30 cellular contexts compared by ENCODE assay signal in the genomic region with DNA sequence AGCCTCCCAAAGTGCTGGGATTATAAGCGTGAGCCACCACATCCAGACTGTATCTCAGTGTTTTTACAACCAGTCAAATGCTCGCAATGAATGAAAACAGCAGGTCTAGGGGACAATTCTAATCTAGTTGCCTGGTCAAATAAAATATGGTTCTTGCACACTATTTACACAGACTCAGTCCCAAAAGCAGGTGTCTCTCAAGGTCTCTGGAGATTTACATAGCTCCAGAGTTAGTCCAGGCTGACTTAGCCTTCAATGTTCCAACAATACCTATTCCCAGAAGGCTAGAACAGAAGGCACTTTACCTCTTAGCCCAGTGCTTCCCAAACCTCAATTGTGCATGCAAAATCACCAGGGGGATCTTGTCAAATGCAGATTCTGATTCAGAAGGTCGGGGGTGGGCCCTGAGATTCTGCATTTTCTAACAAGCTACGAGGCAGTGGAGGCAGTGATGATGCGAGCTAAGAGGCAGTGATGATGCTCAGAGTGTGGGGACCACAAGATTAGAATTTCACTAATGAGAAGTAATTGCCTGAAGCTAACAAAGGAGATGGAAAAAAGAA.
DNase-seq lines count a peak whose midpoint lies in the region; TF ChIP-seq lines count a peak whose summit lies in the region.
"Had no signal": no experiment of that assay in that cellular context is flagged by ENCODE, and none has a peak within 500 bp of the region (broad histone marks: within the 10 kb centered on the region; RNA-seq: fewer than 3 reads in every experiment).

No MANE protein-coding gene starts in this region.

- H3K4me2 ChIP-seq in BLaER1 treated with 17β-estradiol and CSF1 and Interleukin-3, amounts not matched to agents 10 nM and 100 nM = peak overlapping the region in 6 of 11 experiments; percentile 39 to 74 (median 62); a peak in 9 of 22 replicates

- peaks cover 0 to 49% (median 5%) of the 10 kb centered on the region in 11 experiments; a peak in 8 of 22 replicates for H4K20me1 ChIP-seq in BLaER1 treated with 17β-estradiol and CSF1 and Interleukin-3, amounts not matched to agents 10 nM and 100 nM

- peaks cover 0 to 5% (median 0%) of the 10 kb centered on the region in 11 experiments; a peak in 1 of 22 replicates for H3K36me3 ChIP-seq in BLaER1 treated with 17β-estradiol and CSF1 and Interleukin-3, amounts not matched to agents 10 nM and 100 nM
- H3K36me3 ChIP-seq in HUES6 (ENCODE audit: control insufficient read depth, insufficient read depth, low read length) = no peaks in the 10 kb centered on the region
- H3K36me3 ChIP-seq in NT2/D1 (ENCODE audit: insufficient read depth, insufficient read length, low read length) = no peaks in the 10 kb centered on the region
- H3K36me3 ChIP-seq: brain microvascular endothelial cell, esophagus muscularis mucosa, prostate gland, right lobe of liver, SJCRH30, stomach, thyroid gland, vagina had no signal

- peak; percentile 80 for DNase-seq in NT2/D1 (ENCODE audit: low read depth, low spot score)
- no peak for DNase-seq in nephron progenitor cell
- no peak for DNase-seq in stimulated activated CD4-positive, alpha-beta T cell treated with anti-CD3 and anti-CD28 coated beads, Interleukin-2, amount 100 ng/mL, for 48 hours
- DNase-seq in HCEC 1CT = no peak
- DNase-seq in RKO (ENCODE audit: low spot score) = no peak
- DNase-seq: activated CD4-positive, alpha-beta T cell treated with anti-CD3 and anti-CD28 coated beads for 4 hours; activated CD8-positive, alpha-beta T cell treated with anti-CD3 and anti-CD28 coated beads, Interleukin-2, amount 10 ng/mL, durations not matched to agents 7 days and 5 days; activated naive CD4-positive, alpha-beta T cell treated with anti-CD3 and anti-CD28 coated beads, Interleukin-2, amount 50 U/mL, for 16 hours; brain microvascular endothelial cell; cerebellar nuclear complex; foreskin fibroblast; HFFc6; KG1; MM.1S; NCI-H2081 treated with DMSO at 0.1 percent for 48 hours; nucleus accumbens; right lobe of liver; RPMI8226; SJCRH30; stomach; SW 1271; thyroid gland had no signal

- H3K27me3 Mint-ChIP-seq in nephron progenitor cell (ENCODE audit: low read depth, poor library complexity) = peaks cover 5% of the 10 kb centered on the region

- no peak overlapping the region for H3K9ac ChIP-seq in BLaER1 treated with 17β-estradiol and CSF1 and Interleukin-3, amounts not matched to agents 10 nM and 100 nM
- no peak overlapping the region for H3K9ac ChIP-seq in HUES6 (ENCODE audit: low read length)
- H3K9ac ChIP-seq in NT2/D1 (ENCODE audit: insufficient read length, low read depth) = no peak overlapping the region

- H3K27ac ChIP-seq in BLaER1 treated with 17β-estradiol and CSF1 and Interleukin-3, amounts not matched to agents 10 nM and 100 nM = no peak overlapping the region
- H3K27ac ChIP-seq in HUES6 (ENCODE audit: low read depth, low read length) = no peak overlapping the region
- H3K27ac ChIP-seq: brain microvascular endothelial cell, esophagus muscularis mucosa, prostate gland, right lobe of liver, stomach, thyroid gland, vagina, VCaP had no signal

- TF ChIP-seq CTCF in nephron progenitor cell (IDR thresholded peaks at IDR 0.05) = no peak

- peaks cover 9 to 35% (median 25%) of the 10 kb centered on the region in 10 experiments for H3K4me1 ChIP-seq in BLaER1 treated with 17β-estradiol and CSF1 and Interleukin-3, amounts not matched to agents 10 nM and 100 nM
- peaks cover 49% of the 10 kb centered on the region for H3K4me1 ChIP-seq in HUES6 (ENCODE audit: control insufficient read depth, insufficient read depth, low read length)
- H3K4me1 ChIP-seq in NT2/D1 (ENCODE audit: insufficient read depth, insufficient read length) = peaks cover 2% of the 10 kb centered on the region
- H3K4me1 ChIP-seq: prostate gland, right lobe of liver had no signal

- no peaks in the 10 kb centered on the region for H3K9me3 ChIP-seq in BLaER1 treated with 17β-estradiol and CSF1 and Interleukin-3, amounts not matched to agents 10 nM and 100 nM (replicated peaks in 1 of 11)
- H3K9me3 ChIP-seq in HUES6 (ENCODE audit: control insufficient read depth, insufficient read depth, low read depth, low read length) (no peaks in the 10 kb centered on the region), NT2/D1 (ENCODE audit: insufficient read depth, low read length) (no peaks in the 10 kb centered on the region)
- H3K9me3 ChIP-seq: esophagus muscularis mucosa, prostate gland, right lobe of liver, SJCRH30, stomach, thyroid gland, vagina had no signal

- H3K4me3 Mint-ChIP-seq in nephron progenitor cell = peak overlapping the region; percentile 1
- H3K4me3 Mint-ChIP-seq: activated CD8-positive, alpha-beta T cell treated with anti-CD3 and anti-CD28 coated beads, Interleukin-2, amount 10 ng/mL, durations not matched to agents 7 days and 5 days; CD14-positive monocyte; HFFc6 had no signal

- H3K9me3 Mint-ChIP-seq in nephron progenitor cell = no peaks in the 10 kb centered on the region
- H3K9me3 Mint-ChIP-seq: activated T-helper 2 cell treated with anti-CD3 and anti-CD28 coated beads, Interferon-gamma antibody, Interleukin-2, Interleukin-4, amounts not matched to agents 10 μg/mL and 5 μg/mL and 100 μg/mL, durations not matched to agents 14 hours and 24 hours and 36 hours; HFFc6 had no signal

- peaks cover 27% of the 10 kb centered on the region for H3K36me3 Mint-ChIP-seq in nephron progenitor cell (ENCODE audit: low read depth)
- H3K36me3 Mint-ChIP-seq: CD14-positive monocyte had no signal

- H3K27ac Mint-ChIP-seq in nephron progenitor cell = no peak overlapping the region
- H3K27ac Mint-ChIP-seq: activated CD8-positive, alpha-beta T cell treated with anti-CD3 and anti-CD28 coated beads, Interleukin-2, amount 10 ng/mL, durations not matched to agents 7 days and 5 days; activated T-helper 2 cell treated with anti-CD3 and anti-CD28 coated beads, Interferon-gamma antibody, Interleukin-2, Interleukin-4, amounts not matched to agents 10 μg/mL and 5 μg/mL and 100 μg/mL, durations not matched to agents 14 hours and 24 hours and 36 hours; CD14-positive monocyte; HFFc6 had no signal

- peaks cover 66% of the 10 kb centered on the region for H3K4me1 Mint-ChIP-seq in nephron progenitor cell
- H3K4me1 Mint-ChIP-seq: CD14-positive monocyte had no signal

- H3K4me3 ChIP-seq in BLaER1 treated with 17β-estradiol and CSF1 and Interleukin-3, amounts not matched to agents 10 nM and 100 nM = no peak overlapping the region
- H3K4me3 ChIP-seq in HUES6 (ENCODE audit: low read depth, low read length) = peak overlapping the region; percentile 22; the same call in 1 of the 2 replicates
- no peak overlapping the region for H3K4me3 ChIP-seq in NT2/D1 (ENCODE audit: insufficient read length, low read depth)
- H3K4me3 ChIP-seq: esophagus muscularis mucosa, prostate gland, right lobe of liver, SJCRH30, stomach, thyroid gland, vagina had no signal

- H3K27me3 ChIP-seq in BLaER1 treated with 17β-estradiol and CSF1 and Interleukin-3, amounts not matched to agents 10 nM and 100 nM = peaks cover 0 to 5% (median 2%) of the 10 kb centered on the region in 11 experiments; a peak in 10 of 22 replicates
- peaks cover 4% of the 10 kb centered on the region for H3K27me3 ChIP-seq in HUES6 (ENCODE audit: control insufficient read depth, insufficient read depth, low read length)
- H3K27me3 ChIP-seq in NT2/D1 (ENCODE audit: insufficient read depth, insufficient read length) = peaks cover 10% of the 10 kb centered on the region
- H3K27me3 ChIP-seq: brain microvascular endothelial cell, esophagus muscularis mucosa, right lobe of liver, SJCRH30, thyroid gland, vagina had no signal
